Comparison of ENCODE assay signal across 14 cellular contexts in the genomic region with DNA sequence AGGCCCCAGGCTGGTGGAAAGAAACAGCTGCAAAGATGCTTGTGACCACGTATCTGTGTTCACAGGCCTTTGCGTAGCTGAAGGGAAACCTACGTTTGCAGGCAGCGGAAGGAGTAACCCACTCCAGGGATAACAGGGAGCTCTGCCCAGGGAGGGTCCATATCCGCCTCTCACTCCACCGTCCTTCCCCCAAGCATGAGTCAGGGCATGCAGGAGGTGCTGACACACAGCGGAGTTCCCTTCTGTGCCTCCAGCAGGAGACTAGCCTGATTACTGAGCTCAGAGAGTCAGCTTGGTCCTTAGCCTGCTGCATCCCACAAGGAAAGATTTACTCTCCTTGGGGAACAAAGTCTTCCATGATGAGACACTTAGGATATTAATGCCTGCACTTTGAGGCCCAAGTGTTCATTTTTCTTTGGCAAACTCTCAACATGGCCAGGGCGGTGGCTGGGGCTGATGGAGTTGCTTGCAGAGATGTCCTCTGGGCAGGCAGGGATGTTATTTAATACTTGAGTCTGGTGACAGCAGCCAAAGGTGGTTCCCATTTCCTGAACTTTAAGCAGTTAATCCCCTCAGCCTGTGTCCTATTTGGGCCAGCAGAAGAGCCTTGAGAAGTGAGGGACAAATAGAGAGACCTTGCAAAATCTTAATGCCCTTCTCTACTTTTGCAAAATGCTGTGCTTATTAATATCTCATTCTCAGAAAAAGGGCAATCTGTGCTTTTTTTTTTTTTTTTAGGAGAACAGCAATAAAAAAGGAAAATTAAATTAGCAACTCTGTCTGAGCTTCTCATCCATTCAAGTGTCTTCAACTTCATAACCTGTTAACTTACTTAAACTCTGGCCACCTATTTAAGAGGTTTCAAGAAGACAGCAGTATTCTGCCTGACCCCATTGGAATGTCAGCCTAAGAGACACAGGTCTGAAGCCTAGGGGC.
A peak's percentile ranks its signal among the peaks of the same experiment; 100 is the strongest.
DNase-seq lines count a peak whose midpoint lies in the region; ATAC-seq, FAIRE-seq and TF ChIP-seq lines count a peak whose summit lies in the region.
"Had no signal": no experiment of that assay in that cellular context is flagged by ENCODE, and none has a peak within 500 bp of the region (broad histone marks: within the 10 kb centered on the region; RNA-seq: fewer than 3 reads in every experiment).

No MANE protein-coding gene starts in this region.

- no peaks in the 10 kb centered on the region for H3K9me3 Mint-ChIP-seq in brain
- H3K9me3 Mint-ChIP-seq: activated T-cell treated with anti-CD3 and anti-CD28 coated beads, Interleukin-2, amount 50 U/mL, for 4 hours; type B pancreatic cell had no signal

- H3K4me1 ChIP-seq in HepG2 (ENCODE audit: insufficient read depth, low read length): peaks cover 17% of the 10 kb centered on the region
- H3K4me1 ChIP-seq in right lobe of liver: no peaks in the 10 kb centered on the region
- no peaks in the 10 kb centered on the region for H3K4me1 ChIP-seq in MM.1S (ENCODE audit: low read length)
- H3K4me1 ChIP-seq in spleen: no peaks in the 10 kb centered on the region

- H3K4me2 ChIP-seq in HepG2 (ENCODE audit: low read depth, low read length) (no peak overlapping the region), MM.1S (ENCODE audit: low read depth, low read length) (no peak overlapping the region)

- H3K79me2 ChIP-seq in HepG2 (ENCODE audit: insufficient read depth, low read length) (no peaks in the 10 kb centered on the region), MM.1S (ENCODE audit: low read length) (no peaks in the 10 kb centered on the region)

- FAIRE-seq in HepG2 (lab: Jason Lieb, UNC): no peak
- FAIRE-seq: GM12878 had no signal

- TF ChIP-seq EP300 in HepG2 (IDR thresholded peaks at IDR 0.05; ENCODE audit: low read depth in 2 of 2, low read length in 2 of 2): no peak
- TF ChIP-seq EP300 in HepG2 (CRISPR knock-in tag; IDR thresholded peaks at IDR 0.05; ENCODE audit: borderline replicate concordance): no peak

- H3K9ac ChIP-seq in HepG2 (ENCODE audit: insufficient read depth, low read depth, low read length) (no peak overlapping the region), MM.1S (ENCODE audit: low read length) (no peak overlapping the region)

- in situ Hi-C loops in HepG2 (cut with HindIII; ENCODE audit: extremely low pct_ligation_motif_present, low pct_unique_long_range_greater_than_20kb): no loop called here

- 65% methylated on average over 6 of the region's 8 CpGs for WGBS in HepG2 (ENCODE audit: low lambda C conversion rate)
- WGBS in right lobe of liver (ENCODE audit: insufficient coverage, low coverage, low lambda C conversion rate, missing lambda C conversion rate): 70% methylated on average over 2 of the region's 8 CpGs
- WGBS in spleen, 5 donors: 73 to 91% (median 83%) methylated on average over 7 to 8 of the region's 8 CpGs

- H3K4me3 ChIP-seq in HepG2 (replicated peaks in 1 of 3; ENCODE audit: insufficient read depth in 1 of 3, low read depth in 2 of 3, low read length in 3 of 3): no peak overlapping the region
- H3K4me3 ChIP-seq in right lobe of liver: no peak overlapping the region
- H3K4me3 ChIP-seq in MM.1S (ENCODE audit: low read length): no peak overlapping the region
- H3K4me3 ChIP-seq in spleen: no peak overlapping the region
- H3K4me3 ChIP-seq: GM12878, ovary had no signal

- TF ChIP-seq CTCF in HepG2 (CRISPR knock-in tag; IDR thresholded peaks at IDR 0.05) (no peak), right lobe of liver (IDR thresholded peaks at IDR 0.05) (no peak), brain (conservative IDR thresholded peaks at IDR 0.05) (no peak), MM.1S (IDR thresholded peaks at IDR 0.05; ENCODE audit: low read length) (no peak), spleen (IDR thresholded peaks at IDR 0.05 in 8 of 11, conservative IDR thresholded peaks at IDR 0.05 in 3 of 11) (no peak)

- no peaks in the 10 kb centered on the region for H4K20me1 ChIP-seq in HepG2 (ENCODE audit: insufficient read depth, low read length)
- H4K20me1 ChIP-seq in MM.1S (ENCODE audit: insufficient read depth, low read length): no peaks in the 10 kb centered on the region

- H3K9me2 ChIP-seq in MM.1S (replicated peaks; ENCODE audit: insufficient read depth, low read length): no peaks in the 10 kb centered on the region

- no peaks in the 10 kb centered on the region for H3K9me3 ChIP-seq in HepG2 (ENCODE audit: low read length)
- no peaks in the 10 kb centered on the region for H3K9me3 ChIP-seq in right lobe of liver
- no peaks in the 10 kb centered on the region for H3K9me3 ChIP-seq in MM.1S (replicated peaks; ENCODE audit: insufficient read depth, low read length)
- no peaks in the 10 kb centered on the region for H3K9me3 ChIP-seq in spleen
- H3K9me3 ChIP-seq: ovary had no signal

- ATAC-seq in HepG2 (0 out of 3 replicates have a peak, but pooled peaks have one; percentile 20), right lobe of liver (no peak)
- ATAC-seq: activated T-cell treated with anti-CD3 and anti-CD28 coated beads, Interleukin-2, amount 50 U/mL, for 4 hours had no signal

- H3K27ac Mint-ChIP-seq in brain: peak overlapping the region in 3 of 5 experiments; percentile 30 to 63 (median 56)
- H3K27ac Mint-ChIP-seq: type B pancreatic cell had no signal

- H2AFZ ChIP-seq in HepG2 (ENCODE audit: low read length) (no peak overlapping the region), MM.1S (ENCODE audit: low read length) (no peak overlapping the region)

- peaks cover 53% of the 10 kb centered on the region for H3K4me1 Mint-ChIP-seq in brain

- CTCF ChIA-PET in HepG2 (lab: Yijun Ruan, JAX; ENCODE audit: low intra/inter-chr PET ratio, low total read pairs): no interaction called here

- H3K27me3 ChIP-seq in HepG2 (ENCODE audit: control insufficient read depth in 1 of 2, insufficient read depth in 2 of 2, low read length in 2 of 2) (peaks cover 0 to 30% of the 10 kb centered on the region in 2 experiments; a peak in 3 of 5 replicates), right lobe of liver (no peaks in the 10 kb centered on the region), MM.1S (replicated peaks; ENCODE audit: insufficient read depth, low read length) (no peaks in the 10 kb centered on the region), spleen (replicated peaks in 1 of 7) (no peaks in the 10 kb centered on the region)
- H3K27me3 ChIP-seq: ovary had no signal

- no peak for TF ChIP-seq RAD21 in HepG2 (CRISPR knock-in tag; IDR thresholded peaks at IDR 0.05)

- H3K36me3 Mint-ChIP-seq in brain: no peaks in the 10 kb centered on the region
- H3K36me3 Mint-ChIP-seq: type B pancreatic cell had no signal

- H3K36me3 ChIP-seq in HepG2 (replicated peaks in 1 of 2; ENCODE audit: control insufficient read depth in 1 of 2, insufficient read depth in 2 of 2, low read length in 2 of 2): no peaks in the 10 kb centered on the region
- H3K36me3 ChIP-seq in right lobe of liver: no peaks in the 10 kb centered on the region
- H3K36me3 ChIP-seq in MM.1S (replicated peaks; ENCODE audit: insufficient read depth, low read length): no peaks in the 10 kb centered on the region
- H3K36me3 ChIP-seq in spleen: no peaks in the 10 kb centered on the region
- H3K36me3 ChIP-seq: ovary had no signal

- DNase-seq in HepG2 (ENCODE audit: low spot score): no peak
- no peak for DNase-seq in right lobe of liver
- peak; percentile 66 for DNase-seq in iris pigment epithelial cell (ENCODE audit: low read depth)
- no peak for DNase-seq in NCI-H187 (lab: John Stamatoyannopoulos, UW)
- no peak for DNase-seq in MM.1S
- no peak for DNase-seq in spleen
- DNase-seq in ecto neural progenitor cell (ENCODE audit: low spot score): no peak
- DNase-seq: activated T-cell treated with anti-CD3 and anti-CD28 coated beads, Interleukin-2, amount 50 U/mL, for 4 hours; OCI-M1; ovary had no signal

- POLR2A ChIA-PET in HepG2 (lab: Yijun Ruan, JAX): no interaction called here

- no peak overlapping the region for H3K27ac ChIP-seq in HepG2 (ENCODE audit: extremely low read length, insufficient read depth, low read length)
- no peak overlapping the region for H3K27ac ChIP-seq in right lobe of liver
- H3K27ac ChIP-seq in MM.1S (ENCODE audit: low read length): no peak overlapping the region
- H3K27ac ChIP-seq in spleen: no peak overlapping the region
- H3K27ac ChIP-seq: HL-60, ovary had no signal

- intact Hi-C loops in HepG2 (cut with micrococcal nuclease; ENCODE audit: unreplicated experiment): no loop called here
- intact Hi-C loops in right lobe of liver (cut with DNase I): no loop called here
- intact Hi-C loops in spleen (cut with DNase I; ENCODE audit: low total_unique reads): no loop called here

- H3K4me3 Mint-ChIP-seq in brain: peak overlapping the region in 1 of 5 experiments; percentile 57
- H3K4me3 Mint-ChIP-seq: activated T-cell treated with anti-CD3 and anti-CD28 coated beads, Interleukin-2, amount 50 U/mL, for 4 hours; type B pancreatic cell had no signal

- peaks cover 2% of the 10 kb centered on the region for H3K27me3 Mint-ChIP-seq in brain
- H3K27me3 Mint-ChIP-seq: type B pancreatic cell had no signal

- TF ChIP-seq POLR2A in HepG2 (IDR thresholded peaks at IDR 0.05; ENCODE audit: insufficient read depth in 1 of 2, low read depth in 2 of 2, low read length in 2 of 2): no peak
- no peak for TF ChIP-seq POLR2A in right lobe of liver (IDR thresholded peaks at IDR 0.05)
- no peak for TF ChIP-seq POLR2A in spleen (IDR thresholded peaks at IDR 0.05)

- BruUV-seq in HepG2 (replicated peaks; lab: Mats Ljungman, UMichigan): no TSS peak

- H3F3A ChIP-seq in MM.1S (ENCODE audit: insufficient read depth, low read length): no peaks in the 10 kb centered on the region

TF ChIP-seq in HepG2, 621 proteins besides CTCF, POLR2A, EP300 and RAD21:
- no peak for TF ChIP-seq ZFP90 (CRISPR knock-in tag; IDR thresholded peaks at IDR 0.05; ENCODE audit: borderline replicate concordance)
